In genomic region chr3:8987673-8988655, GRCh38 we compare ENCODE assay signal across 8 cellular contexts. TPM values are rescaled to one million over a fixed set of nuclear protein-coding genes. Genes with fewer than 3 reads are reported as not detected.
A peak's percentile ranks its signal among the peaks of the same experiment; 100 is the strongest.
DNase-seq lines count a peak whose midpoint lies in the region; ATAC-seq and TF ChIP-seq lines count a peak whose summit lies in the region.

No MANE protein-coding gene starts in this region.

- peaks cover 13% of the 10 kb centered on the region for H3K4me1 Mint-ChIP-seq in chondrocyte (ENCODE audit: low read depth)

- no peak for ATAC-seq in HG02588 (IDR thresholded peaks at IDR 0.05; ENCODE audit: unreplicated experiment)

- in situ Hi-C loops in HAP-1 (cut with MboI; ENCODE audit: low sequenced_read_pairs), result no loop called here

- H3K9me3 ChIP-seq in HAP-1, result no peaks in the 10 kb centered on the region

- H3K27me3 ChIP-seq in HAP-1 (ENCODE audit: low read depth), result no peaks in the 10 kb centered on the region

- TF ChIP-seq CTCF in GM12872 (IDR thresholded peaks at IDR 0.05; ENCODE audit: insufficient read depth, low read depth, low read length), result peak; percentile 86
- TF ChIP-seq CTCF in chondrocyte (IDR thresholded peaks at IDR 0.05), result peak; percentile 86

- no peaks in the 10 kb centered on the region for H3K9me3 Mint-ChIP-seq in chondrocyte (ENCODE audit: low read depth)

- H3K27me3 Mint-ChIP-seq in chondrocyte (ENCODE audit: low read depth), result no peaks in the 10 kb centered on the region

- H3K27ac Mint-ChIP-seq in chondrocyte (ENCODE audit: unreplicated experiment), result no peak overlapping the region

- H3K36me3 Mint-ChIP-seq in chondrocyte (ENCODE audit: low read depth), result no peaks in the 10 kb centered on the region

- H3K4me3 Mint-ChIP-seq in chondrocyte (ENCODE audit: unreplicated experiment), result no peak overlapping the region

- DNase-seq in HAP-1 (ENCODE audit: low spot score in 2 of 2), result peak; percentile 44 to 77
- peak; percentile 18 for DNase-seq in NCI-H146 (lab: John Stamatoyannopoulos, UW)
- DNase-seq in activated CD4-positive, CD25-positive, alpha-beta regulatory T cell (lab: John Stamatoyannopoulos, UW), result peak in 3 of 4 experiments; percentile 12 to 28 (median 20)
- DNase-seq in chondrocyte (ENCODE audit: low spot score), result no peak
- peak; percentile 87 for DNase-seq in left kidney (ENCODE audit: low read depth, low spot score)
- peak; percentile 55 for DNase-seq in stimulated activated CD4-positive, alpha-beta T cell treated with anti-CD3 and anti-CD28 coated beads, Interleukin-4, amount 100 ng/mL, for 24 hours

- no peaks in the 10 kb centered on the region for H3K36me3 ChIP-seq in HAP-1 (replicated peaks)

- H3K4me1 ChIP-seq in HAP-1, result no peaks in the 10 kb centered on the region

- H3K4me3 ChIP-seq in HAP-1, result no peak overlapping the region

RNA-seq across cellular contexts. Expression of gene RAD18, which starts 24.7 kb away (rescaled TPM):
- 9.1 to 22.2 TPM (median 9.7 TPM) in 3 replicates for total RNA-seq in chondrocyte
